In the genomic region with DNA sequence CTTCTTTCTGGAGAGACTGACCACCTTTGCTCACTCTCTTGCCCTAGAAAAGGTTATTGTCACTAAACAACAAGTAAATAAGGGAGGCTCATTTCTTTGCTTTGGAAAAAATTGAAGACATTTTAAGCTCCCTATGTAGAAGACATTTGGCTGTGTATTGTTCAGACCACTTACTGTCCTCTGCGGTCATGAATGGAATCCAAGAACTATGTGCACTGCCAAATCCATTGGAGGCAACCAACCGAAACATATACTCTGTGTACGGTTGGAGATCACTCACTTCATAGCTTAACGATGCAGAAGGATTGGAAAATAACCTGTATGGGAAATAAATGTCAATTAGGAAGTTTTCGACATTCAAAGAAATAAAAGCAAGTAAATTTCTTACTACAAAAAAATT, we compare ENCODE assay signal across 14 cellular contexts.
A peak's percentile ranks its signal among the peaks of the same experiment; 100 is the strongest.
DNase-seq lines count a peak whose midpoint lies in the region; ATAC-seq lines count a peak whose summit lies in the region.
"Had no signal": no experiment of that assay in that cellular context is flagged by ENCODE, and none has a peak within 500 bp of the region (broad histone marks: within the 10 kb centered on the region; RNA-seq: fewer than 3 reads in every experiment).

No MANE protein-coding gene starts in this region.

- DNase-seq in NCI-H1105 treated with DMSO at 0.1 percent for 48 hours (lab: John Stamatoyannopoulos, UW) (peak; percentile 27), NCI-H1105 (lab: John Stamatoyannopoulos, UW) (no peak), M059J (ENCODE audit: low read depth) (peak; percentile 9), astrocyte of the hippocampus (ENCODE audit: low read depth, low spot score) (peak; percentile 41), kidney tubule cell (ENCODE audit: low spot score) (peak; percentile 31), SIG-M5 (lab: John Stamatoyannopoulos, UW) (no peak)
- DNase-seq: 8988T; CD4-positive, alpha-beta T cell; KBM-7; NCI-H1048; NCI-H2029 had no signal

- ATAC-seq in GM18517 (IDR thresholded peaks at IDR 0.05; ENCODE audit: unreplicated experiment) (no peak), HG02884 (IDR thresholded peaks at IDR 0.05; ENCODE audit: unreplicated experiment) (no peak)
- ATAC-seq: HCT116 had no signal

Comparison
In these comparisons a context has a peak if more than half of its experiments do, and no peak if none do; other contexts are left out.
1. DNase-seq: peak in NCI-H1105 treated with DMSO at 0.1 percent for 48 hours (single experiment), M059J (single experiment), astrocyte of the hippocampus (single experiment) and kidney tubule cell (single experiment); none in NCI-H1105 (single experiment) and SIG-M5 (single experiment).